2 cellular contexts compared by ENCODE assay signal in the genomic region with DNA sequence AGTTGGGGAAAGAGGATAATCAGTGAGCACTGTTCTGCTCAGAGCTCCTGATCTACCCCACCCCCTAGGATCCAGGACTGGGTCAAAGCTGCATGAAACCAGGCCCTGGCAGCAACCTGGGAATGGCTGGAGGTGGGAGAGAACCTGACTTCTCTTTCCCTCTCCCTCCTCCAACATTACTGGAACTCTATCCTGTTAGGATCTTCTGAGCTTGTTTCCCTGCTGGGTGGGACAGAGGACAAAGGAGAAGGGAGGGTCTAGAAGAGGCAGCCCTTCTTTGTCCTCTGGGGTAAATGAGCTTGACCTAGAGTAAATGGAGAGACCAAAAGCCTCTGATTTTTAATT.
TF ChIP-seq lines count a peak whose summit lies in the region.

No MANE protein-coding gene starts in this region.

TF ChIP-seq in SK-N-SH, 30 proteins besides CTCF, POLR2A, EP300 and RAD21 (continued from another document):
- TF ChIP-seq USF2 (IDR thresholded peaks at IDR 0.05; ENCODE audit: borderline replicate concordance, low read depth, low read length) (no peak), USF1 (IDR thresholded peaks at IDR 0.05; ENCODE audit: borderline replicate concordance, low read depth) (no peak), RCOR1 (IDR thresholded peaks at IDR 0.05; ENCODE audit: low read length) (no peak), ELF1 (IDR thresholded peaks at IDR 0.05) (no peak), TCF12 (IDR thresholded peaks at IDR 0.05) (no peak)
- TF ChIP-seq, protein P1, sequence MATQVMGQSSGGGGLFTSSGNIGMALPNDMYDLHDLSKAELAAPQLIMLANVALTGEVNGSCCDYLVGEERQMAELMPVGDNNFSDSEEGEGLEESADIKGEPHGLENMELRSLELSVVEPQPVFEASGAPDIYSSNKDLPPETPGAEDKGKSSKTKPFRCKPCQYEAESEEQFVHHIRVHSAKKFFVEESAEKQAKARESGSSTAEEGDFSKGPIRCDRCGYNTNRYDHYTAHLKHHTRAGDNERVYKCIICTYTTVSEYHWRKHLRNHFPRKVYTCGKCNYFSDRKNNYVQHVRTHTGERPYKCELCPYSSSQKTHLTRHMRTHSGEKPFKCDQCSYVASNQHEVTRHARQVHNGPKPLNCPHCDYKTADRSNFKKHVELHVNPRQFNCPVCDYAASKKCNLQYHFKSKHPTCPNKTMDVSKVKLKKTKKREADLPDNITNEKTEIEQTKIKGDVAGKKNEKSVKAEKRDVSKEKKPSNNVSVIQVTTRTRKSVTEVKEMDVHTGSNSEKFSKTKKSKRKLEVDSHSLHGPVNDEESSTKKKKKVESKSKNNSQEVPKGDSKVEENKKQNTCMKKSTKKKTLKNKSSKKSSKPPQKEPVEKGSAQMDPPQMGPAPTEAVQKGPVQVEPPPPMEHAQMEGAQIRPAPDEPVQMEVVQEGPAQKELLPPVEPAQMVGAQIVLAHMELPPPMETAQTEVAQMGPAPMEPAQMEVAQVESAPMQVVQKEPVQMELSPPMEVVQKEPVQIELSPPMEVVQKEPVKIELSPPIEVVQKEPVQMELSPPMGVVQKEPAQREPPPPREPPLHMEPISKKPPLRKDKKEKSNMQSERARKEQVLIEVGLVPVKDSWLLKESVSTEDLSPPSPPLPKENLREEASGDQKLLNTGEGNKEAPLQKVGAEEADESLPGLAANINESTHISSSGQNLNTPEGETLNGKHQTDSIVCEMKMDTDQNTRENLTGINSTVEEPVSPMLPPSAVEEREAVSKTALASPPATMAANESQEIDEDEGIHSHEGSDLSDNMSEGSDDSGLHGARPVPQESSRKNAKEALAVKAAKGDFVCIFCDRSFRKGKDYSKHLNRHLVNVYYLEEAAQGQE (IDR thresholded peaks at IDR 0.05; ENCODE audit: low read depth, low read length), result no peak
- TF ChIP-seq, protein P2, sequence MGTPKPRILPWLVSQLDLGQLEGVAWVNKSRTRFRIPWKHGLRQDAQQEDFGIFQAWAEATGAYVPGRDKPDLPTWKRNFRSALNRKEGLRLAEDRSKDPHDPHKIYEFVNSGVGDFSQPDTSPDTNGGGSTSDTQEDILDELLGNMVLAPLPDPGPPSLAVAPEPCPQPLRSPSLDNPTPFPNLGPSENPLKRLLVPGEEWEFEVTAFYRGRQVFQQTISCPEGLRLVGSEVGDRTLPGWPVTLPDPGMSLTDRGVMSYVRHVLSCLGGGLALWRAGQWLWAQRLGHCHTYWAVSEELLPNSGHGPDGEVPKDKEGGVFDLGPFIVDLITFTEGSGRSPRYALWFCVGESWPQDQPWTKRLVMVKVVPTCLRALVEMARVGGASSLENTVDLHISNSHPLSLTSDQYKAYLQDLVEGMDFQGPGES (IDR thresholded peaks at IDR 0.05; ENCODE audit: low read depth, low read length), result no peak
TF ChIP-seq in SK-N-SH: peak in this region for 0.

TF ChIP-seq in SK-N-SH treated with all-trans-retinoic acid at 6 μM for 48 hours, 23 proteins besides CTCF, POLR2A, EP300 and RAD21 (continued from another document):
- TF ChIP-seq, protein P3, sequence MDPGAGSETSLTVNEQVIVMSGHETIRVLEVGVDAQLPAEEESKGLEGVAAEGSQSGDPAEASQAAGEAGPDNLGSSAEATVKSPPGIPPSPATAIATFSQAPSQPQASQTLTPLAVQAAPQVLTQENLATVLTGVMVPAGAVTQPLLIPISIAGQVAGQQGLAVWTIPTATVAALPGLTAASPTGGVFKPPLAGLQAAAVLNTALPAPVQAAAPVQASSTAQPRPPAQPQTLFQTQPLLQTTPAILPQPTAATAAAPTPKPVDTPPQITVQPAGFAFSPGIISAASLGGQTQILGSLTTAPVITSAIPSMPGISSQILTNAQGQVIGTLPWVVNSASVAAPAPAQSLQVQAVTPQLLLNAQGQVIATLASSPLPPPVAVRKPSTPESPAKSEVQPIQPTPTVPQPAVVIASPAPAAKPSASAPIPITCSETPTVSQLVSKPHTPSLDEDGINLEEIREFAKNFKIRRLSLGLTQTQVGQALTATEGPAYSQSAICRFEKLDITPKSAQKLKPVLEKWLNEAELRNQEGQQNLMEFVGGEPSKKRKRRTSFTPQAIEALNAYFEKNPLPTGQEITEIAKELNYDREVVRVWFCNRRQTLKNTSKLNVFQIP (CRISPR knock-in tag; IDR thresholded peaks at IDR 0.05; ENCODE audit: borderline replicate concordance, low read depth), result no peak
- TF ChIP-seq, protein P4, sequence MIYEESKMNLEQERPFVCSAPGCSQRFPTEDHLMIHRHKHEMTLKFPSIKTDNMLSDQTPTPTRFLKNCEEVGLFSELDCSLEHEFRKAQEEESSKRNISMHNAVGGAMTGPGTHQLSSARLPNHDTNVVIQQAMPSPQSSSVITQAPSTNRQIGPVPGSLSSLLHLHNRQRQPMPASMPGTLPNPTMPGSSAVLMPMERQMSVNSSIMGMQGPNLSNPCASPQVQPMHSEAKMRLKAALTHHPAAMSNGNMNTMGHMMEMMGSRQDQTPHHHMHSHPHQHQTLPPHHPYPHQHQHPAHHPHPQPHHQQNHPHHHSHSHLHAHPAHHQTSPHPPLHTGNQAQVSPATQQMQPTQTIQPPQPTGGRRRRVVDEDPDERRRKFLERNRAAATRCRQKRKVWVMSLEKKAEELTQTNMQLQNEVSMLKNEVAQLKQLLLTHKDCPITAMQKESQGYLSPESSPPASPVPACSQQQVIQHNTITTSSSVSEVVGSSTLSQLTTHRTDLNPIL (CRISPR knock-in tag; IDR thresholded peaks at IDR 0.05; ENCODE audit: low read depth), result no peak
